In genomic region chr9:83707768-83708514, GRCh38 we compare ENCODE assay signal across 9 cellular contexts. TPM values are rescaled to one million over a fixed set of nuclear protein-coding genes. Genes with fewer than 3 reads are reported as not detected.
DNase-seq lines count a peak whose midpoint lies in the region; ATAC-seq, FAIRE-seq and TF ChIP-seq lines count a peak whose summit lies in the region.
"Had no signal": no experiment of that assay in that cellular context is flagged by ENCODE, and none has a peak within 500 bp of the region (broad histone marks: within the 10 kb centered on the region; RNA-seq: fewer than 3 reads in every experiment).

TSS of gene UBQLN1 (minus strand) at chr9:83707958. CDS start at chr9:83707679, 279 bp downstream.

- peak within 1 kb of the TSS; percentile 99 to 100 for H3K27ac ChIP-seq in kidney (ENCODE audit: low read depth in 2 of 2, low read length in 2 of 2)

- no peak for FAIRE-seq in kidney (lab: Jason Lieb, UNC)
- FAIRE-seq: colon had no signal

- H3K9ac ChIP-seq in kidney (ENCODE audit: low read length in 2 of 2) = peak within 1 kb of the TSS; percentile 92 to 95

- no peak for TF ChIP-seq CTCF in kidney (IDR thresholded peaks at IDR 0.05; ENCODE audit: borderline replicate concordance, extremely low read depth, insufficient read depth)

- peak; percentile 73 for ATAC-seq in HG03439 (IDR thresholded peaks at IDR 0.05; ENCODE audit: unreplicated experiment)

- no peaks in the 10 kb centered on the region for H3K9me3 ChIP-seq in kidney (ENCODE audit: control insufficient read depth in 1 of 2, low read length in 2 of 2)

- DNase-seq in Ammon's horn (ENCODE audit: low spot score) (peak; percentile 92), GM19238 (ENCODE audit: insufficient read length, low spot score) (peak; percentile 92), NCI-H510A (lab: John Stamatoyannopoulos, UW) (peak; percentile 85), cerebellum (ENCODE audit: low spot score) (peak; percentile 93), kidney (peak; percentile 98)
- peak; percentile 84 for DNase-seq in activated CD4-positive, alpha-beta T cell treated with anti-CD3 and anti-CD28 coated beads for 1 hour
- DNase-seq in stimulated activated CD4-positive, alpha-beta T cell treated with anti-CD3 and anti-CD28 coated beads, Interleukin-15, amount 100 ng/mL, for 1 hour (ENCODE audit: low read depth in 1 of 2, low spot score in 1 of 2) = peak; percentile 81

- H3K4me1 ChIP-seq in kidney (ENCODE audit: control insufficient read depth in 1 of 2, insufficient read depth in 1 of 2, low read depth in 1 of 2, low read length in 2 of 2) = no peaks in the 10 kb centered on the region

- H3K4me3 ChIP-seq in kidney (ENCODE audit: low read length in 2 of 2) = peak within 1 kb of the TSS; percentile 88 to 91

- no peaks in the 10 kb centered on the region for H3K36me3 ChIP-seq in kidney (ENCODE audit: control insufficient read depth in 1 of 2, insufficient read depth in 2 of 2, low read length in 2 of 2)

- intact Hi-C loops in kidney (cut with DNase I) = no loop called here

RNA-seq across cellular contexts. Expression of gene UBQLN1, which starts in this region (rescaled TPM):
- total RNA-seq in cerebellum = 140 TPM
- 95.3 TPM for total RNA-seq in kidney
- polyA plus RNA-seq in kidney (ENCODE audit: insufficient read depth, low read depth, low replicate concordance) = 45.6 TPM

Comparison
In these comparisons a context has a peak if more than half of its experiments do, and no peak if none do; other contexts are left out.
1. Peak in every context shown above with its lines: DNase-seq, ATAC-seq, H3K4me3 ChIP-seq and H3K27ac ChIP-seq.